In the genomic region with DNA sequence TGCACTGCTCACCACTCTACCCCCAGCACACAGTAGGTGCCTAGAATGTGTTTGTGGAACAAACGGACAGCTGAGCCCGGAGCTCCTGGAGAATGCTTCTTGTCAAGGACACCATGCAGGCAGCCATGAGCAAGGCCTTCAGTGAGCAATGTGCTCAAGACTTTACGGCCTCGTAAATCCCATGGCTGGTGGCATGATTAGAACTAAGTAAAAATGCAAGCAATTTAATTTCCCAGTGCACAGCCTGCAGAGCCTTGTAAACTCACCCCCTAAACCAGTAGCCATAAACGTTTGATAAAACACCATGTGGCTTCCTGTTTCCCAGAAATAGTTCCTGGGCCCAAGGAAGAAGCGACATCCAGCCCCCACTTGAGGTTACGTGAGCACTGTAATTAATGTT, we compare ENCODE assay signal across 16 cellular contexts. TPM values are rescaled to one million over a fixed set of nuclear protein-coding genes. Genes with fewer than 3 reads are reported as not detected.
DNase-seq lines count a peak whose midpoint lies in the region; ATAC-seq and TF ChIP-seq lines count a peak whose summit lies in the region.
"Had no signal": no experiment of that assay in that cellular context is flagged by ENCODE, and none has a peak within 500 bp of the region (broad histone marks: within the 10 kb centered on the region; RNA-seq: fewer than 3 reads in every experiment).

No MANE protein-coding gene starts in this region.

- H3K9me3 ChIP-seq in Panc1 (ENCODE audit: control insufficient read depth, insufficient read depth, low read depth, low read length), result no peaks in the 10 kb centered on the region
- no peaks in the 10 kb centered on the region for H3K9me3 ChIP-seq in endodermal cell (ENCODE audit: control insufficient read depth, low read length)
- H3K9me3 ChIP-seq: SJSA1 had no signal

- DNase-seq in NCI-H2227 (lab: John Stamatoyannopoulos, UW; ENCODE audit: unreplicated experiment) (peak; percentile 38), NCI-H2227 treated with DMSO at 0.1 percent for 48 hours (lab: John Stamatoyannopoulos, UW) (no peak), HEK293T (ENCODE audit: extremely low spot score) (peak; percentile 25), Panc1 (ENCODE audit: low read depth, low spot score) (no peak), nephron progenitor cell (no peak), T1000 (lab: John Stamatoyannopoulos, UW) (no peak), endodermal cell (no peak), progenitor cell of endocrine pancreas (ENCODE audit: low spot score, unreplicated experiment) (no peak)
- DNase-seq: 8988T; C1 segment of cervical spinal cord; CD8-positive, alpha-beta memory T cell; DMS53; NCI-H1105 treated with DMSO at 0.1 percent for 48 hours; NCI-H1694 treated with DMSO at 0.1 percent for 48 hours; NCI-H510A treated with DMSO at 0.1 percent for 48 hours had no signal

- WGBS in endodermal cell (ENCODE audit: insufficient coverage in 1 of 2, insufficient read length in 1 of 2), 2 experiments, result 90 to 93% methylated on average over 5 to 7 of the region's 7 CpGs

- intact Hi-C loops in Panc1 (cut with micrococcal nuclease; ENCODE audit: unreplicated experiment), result no loop called here

- no TSS peak for BruUV-seq in Panc1 (replicated peaks; lab: Mats Ljungman, UMichigan)

- POLR2A ChIA-PET in HEK293T (lab: Yijun Ruan, JAX), result no interaction called here
- POLR2A ChIA-PET in Panc1 (lab: Charles Lee), result no interaction called here

- no peak overlapping the region for H3K4me3 ChIP-seq in Panc1 (ENCODE audit: low read depth in 2 of 2, low read length in 2 of 2)
- no peak overlapping the region for H3K4me3 ChIP-seq in endodermal cell (ENCODE audit: low read length)
- H3K4me3 ChIP-seq: SJSA1 had no signal

- in situ Hi-C loops in Panc1 (cut with HindIII; ENCODE audit: low pct_unique_long_range_greater_than_20kb, low sequenced_read_pairs), result no loop called here

- peak; percentile 59 for ATAC-seq in Panc1

- CTCF ChIA-PET in HEK293T (lab: Yijun Ruan, JAX) (interaction anchor here (0.6 kb wide), 1 partner anchor 415 kb away, joined by 3 read pairs; no protein-coding TSS in a partner anchor), Panc1 (lab: Charles Lee) (no interaction called here)

- H3K36me3 Mint-ChIP-seq in nephron progenitor cell (ENCODE audit: low read depth) (no peaks in the 10 kb centered on the region), endodermal cell (ENCODE audit: low read depth) (no peaks in the 10 kb centered on the region), progenitor cell of endocrine pancreas (ENCODE audit: insufficient read depth) (no peaks in the 10 kb centered on the region)
- H3K36me3 Mint-ChIP-seq: CD8-positive, alpha-beta memory T cell had no signal

- H3K4me1 Mint-ChIP-seq in nephron progenitor cell (peaks cover 29% of the 10 kb centered on the region), endodermal cell (peaks cover 4% of the 10 kb centered on the region), progenitor cell of endocrine pancreas (ENCODE audit: low read depth) (no peaks in the 10 kb centered on the region)
- H3K4me1 Mint-ChIP-seq: CD8-positive, alpha-beta memory T cell had no signal

- H3K36me3 ChIP-seq in Panc1 (ENCODE audit: control insufficient read depth, insufficient read depth, low read length) (no peaks in the 10 kb centered on the region), endodermal cell (ENCODE audit: control insufficient read depth, insufficient read depth, low read length) (no peaks in the 10 kb centered on the region)
- H3K36me3 ChIP-seq: SJSA1 had no signal

- H3K9me3 Mint-ChIP-seq in nephron progenitor cell (no peaks in the 10 kb centered on the region), endodermal cell (no peaks in the 10 kb centered on the region), progenitor cell of endocrine pancreas (ENCODE audit: low read depth) (no peaks in the 10 kb centered on the region)

- TF ChIP-seq CTCF in Panc1 (IDR thresholded peaks at IDR 0.05) (no peak), nephron progenitor cell (IDR thresholded peaks at IDR 0.05) (no peak), endodermal cell (conservative IDR thresholded peaks at IDR 0.05) (no peak), progenitor cell of endocrine pancreas (IDR thresholded peaks at IDR 0.05; ENCODE audit: unreplicated experiment) (no peak)

- H3K4me1 ChIP-seq in Panc1 (ENCODE audit: control insufficient read depth, insufficient read depth, low read length) (peaks cover 18% of the 10 kb centered on the region), endodermal cell (ENCODE audit: control insufficient read depth, insufficient read depth, low read length) (no peaks in the 10 kb centered on the region)

- no peak overlapping the region for H3K4me3 Mint-ChIP-seq in nephron progenitor cell
- H3K4me3 Mint-ChIP-seq in endodermal cell, result no peak overlapping the region
- H3K4me3 Mint-ChIP-seq in progenitor cell of endocrine pancreas (ENCODE audit: low read depth), result no peak overlapping the region
- H3K4me3 Mint-ChIP-seq: CD8-positive, alpha-beta memory T cell had no signal

- H3K27ac ChIP-seq in Panc1 (ENCODE audit: low read length) (peak overlapping the region; percentile 71), endodermal cell (ENCODE audit: low read depth, low read length) (no peak overlapping the region)
- H3K27ac ChIP-seq: SJSA1 had no signal

- no peaks in the 10 kb centered on the region for H3K27me3 ChIP-seq in Panc1 (ENCODE audit: control insufficient read depth, insufficient read depth, low read length)
- H3K27me3 ChIP-seq in endodermal cell (ENCODE audit: control insufficient read depth, insufficient read depth, low read length, poor library complexity, severe bottlenecking), result no peaks in the 10 kb centered on the region

- H3K27me3 Mint-ChIP-seq in nephron progenitor cell (ENCODE audit: low read depth, poor library complexity) (peaks cover 6% of the 10 kb centered on the region), endodermal cell (ENCODE audit: insufficient read depth) (peaks cover 5% of the 10 kb centered on the region), progenitor cell of endocrine pancreas (peaks cover 8% of the 10 kb centered on the region)

- H3K27ac Mint-ChIP-seq in nephron progenitor cell, result peak overlapping the region; percentile 62
- H3K27ac Mint-ChIP-seq in endodermal cell, result no peak overlapping the region
- H3K27ac Mint-ChIP-seq in progenitor cell of endocrine pancreas, result no peak overlapping the region
- H3K27ac Mint-ChIP-seq: CD8-positive, alpha-beta memory T cell had no signal

- no peak overlapping the region for H3K9ac ChIP-seq in endodermal cell (ENCODE audit: extremely low read depth, low read length, poor library complexity, severe bottlenecking)

TF ChIP-seq in HEK293T, 16 proteins besides CTCF, POLR2A, EP300 and RAD21:
- TF ChIP-seq SP1 (IDR thresholded peaks at IDR 0.05), result no peak
- TF ChIP-seq, protein P1, sequence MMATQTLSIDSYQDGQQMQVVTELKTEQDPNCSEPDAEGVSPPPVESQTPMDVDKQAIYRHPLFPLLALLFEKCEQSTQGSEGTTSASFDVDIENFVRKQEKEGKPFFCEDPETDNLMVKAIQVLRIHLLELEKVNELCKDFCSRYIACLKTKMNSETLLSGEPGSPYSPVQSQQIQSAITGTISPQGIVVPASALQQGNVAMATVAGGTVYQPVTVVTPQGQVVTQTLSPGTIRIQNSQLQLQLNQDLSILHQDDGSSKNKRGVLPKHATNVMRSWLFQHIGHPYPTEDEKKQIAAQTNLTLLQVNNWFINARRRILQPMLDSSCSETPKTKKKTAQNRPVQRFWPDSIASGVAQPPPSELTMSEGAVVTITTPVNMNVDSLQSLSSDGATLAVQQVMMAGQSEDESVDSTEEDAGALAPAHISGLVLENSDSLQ (IDR thresholded peaks at IDR 0.05), result 0 out of 2 replicates have a peak, but pooled peaks have one; percentile 23

RNA-seq across cellular contexts. Expression of gene FICD, which starts 36.5 kb away (rescaled TPM):
- total RNA-seq in Panc1 (2021; ENCODE audit: unreplicated experiment) (10.1 TPM), endodermal cell (1 to 10 TPM; 6.2 to 6.8 TPM), progenitor cell of endocrine pancreas (3.6 and 3.7 TPM in 2 replicates)
- 13.3 TPM for polyA plus RNA-seq in Panc1 (2012; ENCODE audit: insufficient read length)
- 5.3 TPM for polyA plus RNA-seq in endodermal cell (2013, experiment 1 of 2)
- 4.9 TPM for polyA plus RNA-seq in endodermal cell (2013, experiment 2 of 2)

Comparison
In these comparisons a context has a peak if more than half of its experiments do, and no peak if none do; other contexts are left out.
1. DNase-seq: peak in NCI-H2227 (single experiment) and HEK293T (single experiment); none in NCI-H2227 treated with DMSO at 0.1 percent for 48 hours (single experiment), Panc1 (single experiment), nephron progenitor cell (single experiment), T1000 (single experiment), endodermal cell (single experiment) and progenitor cell of endocrine pancreas (single experiment).